ENCODE assay signal across 25 cellular contexts in genomic region chr11:15341587-15341986, GRCh38.
"Had no signal": no experiment of that assay in that cellular context is flagged by ENCODE, and none has a peak within 500 bp of the region (broad histone marks: within the 10 kb centered on the region; RNA-seq: fewer than 3 reads in every experiment).

No MANE protein-coding gene starts in this region.

- H3K36me3 Mint-ChIP-seq: memory B cell; stimulated activated effector memory CD8-positive, alpha-beta T cell treated with anti-CD3 and anti-CD28 coated beads, Interleukin-12 subunit alpha, Interleukin-12 subunit beta, amount 100 ng/mL, for 72 hours had no signal

- H3K27ac ChIP-seq: coronary artery, ovary, psoas muscle, sigmoid colon, stomach, thyroid gland, vagina had no signal

- H3K27ac Mint-ChIP-seq: memory B cell; mesothelial cell of epicardium; naive B cell; nephron; stimulated activated effector memory CD8-positive, alpha-beta T cell treated with anti-CD3 and anti-CD28 coated beads, Interleukin-12 subunit alpha, Interleukin-12 subunit beta, amount 100 ng/mL, for 72 hours had no signal

- H3K4me3 Mint-ChIP-seq: memory B cell; mesothelial cell of epicardium; naive B cell; nephron; stimulated activated effector memory CD8-positive, alpha-beta T cell treated with anti-CD3 and anti-CD28 coated beads, Interleukin-12 subunit alpha, Interleukin-12 subunit beta, amount 100 ng/mL, for 72 hours had no signal

- H3K4me1 Mint-ChIP-seq: memory B cell; naive B cell; nephron; stimulated activated effector memory CD8-positive, alpha-beta T cell treated with anti-CD3 and anti-CD28 coated beads, Interleukin-12 subunit alpha, Interleukin-12 subunit beta, amount 100 ng/mL, for 72 hours had no signal

- DNase-seq: dermis blood vessel endothelial cell; effector memory CD4-positive, alpha-beta T cell; head of caudate nucleus; kidney; mucosa of descending colon; naive B cell; occipital lobe; ovary; posterior cingulate gyrus; psoas muscle; right cardiac atrium; sigmoid colon; stimulated activated CD4-positive, alpha-beta T cell treated with anti-CD3 and anti-CD28 coated beads, Interleukin-2, amount 100 ng/mL, for 24 hours; stimulated activated CD4-positive, alpha-beta T cell treated with anti-CD3 and anti-CD28 coated beads, Interleukin-4, amount 100 ng/mL, for 24 hours; stimulated activated naive CD4-positive, alpha-beta T cell treated with Interleukin-2 at 50 U/mL for 16 hours; stomach; thyroid gland; trophoblast cell had no signal

- H3K9me3 Mint-ChIP-seq: stimulated activated effector memory CD8-positive, alpha-beta T cell treated with anti-CD3 and anti-CD28 coated beads, Interleukin-12 subunit alpha, Interleukin-12 subunit beta, amount 100 ng/mL, for 72 hours had no signal

- ATAC-seq: left lobe of liver; mucosa of descending colon; psoas muscle; right cardiac atrium; stimulated activated effector memory CD8-positive, alpha-beta T cell treated with anti-CD3 and anti-CD28 coated beads, Interleukin-12 subunit alpha, Interleukin-12 subunit beta, amount 100 ng/mL, for 72 hours had no signal
